Comparison of ENCODE assay signal across 21 cellular contexts in the genomic region with DNA sequence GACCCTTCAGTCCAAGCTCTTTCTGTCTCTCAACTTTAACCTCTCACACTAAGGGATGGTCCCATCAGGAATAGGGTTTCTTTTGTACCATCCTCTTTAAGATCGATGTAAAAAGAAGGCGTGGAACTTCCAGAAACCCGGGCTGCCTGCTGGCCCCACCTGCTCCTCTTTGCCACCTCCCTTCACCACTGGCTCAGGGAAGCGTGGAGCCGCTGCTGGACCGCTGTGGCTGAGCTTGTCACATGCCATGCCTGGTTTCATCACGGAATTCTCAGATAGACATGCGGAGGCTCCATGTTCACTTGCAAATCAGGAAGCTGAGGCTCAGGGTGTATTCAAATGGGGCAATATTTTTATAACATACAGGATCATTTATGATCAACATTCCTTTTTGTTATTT.
"Had no signal": no experiment of that assay in that cellular context is flagged by ENCODE, and none has a peak within 500 bp of the region (broad histone marks: within the 10 kb centered on the region; RNA-seq: fewer than 3 reads in every experiment).

No MANE protein-coding gene starts in this region.

- H3K27me3 ChIP-seq: SJSA1 had no signal

- H3K36me3 ChIP-seq: MG63, SJSA1 had no signal

- H3K4me3 ChIP-seq: MG63, SJSA1, SK-N-MC had no signal

- H3K4me1 ChIP-seq: SJSA1 had no signal

- DNase-seq: KBM-7, MG63, NCI-H1092, NCI-H1105 treated with DMSO at 0.1 percent for 48 hours, NCI-H1417 treated with DMSO at 0.1 percent for 48 hours, NCI-H187, NCI-H2029, NCI-H2081 treated with DMSO at 0.1 percent for 48 hours, NCI-H2171, NCI-H226, NCI-H446, NCI-H510A, NCI-H524 treated with DMSO at 0.1 percent for 48 hours, NCI-H69, NCI-H774, Right ventricle myocardium superior, RPMI8226, SIG-M5 had no signal

- FAIRE-seq: RCC 7860 had no signal

- H3K27ac ChIP-seq: SJSA1, SK-N-MC had no signal

- H3K9me3 ChIP-seq: MG63, SJSA1 had no signal
